In genomic region chr17:46044286-46044928, GRCh38 we compare ENCODE assay signal across 8 cellular contexts. TPM values are rescaled to one million over a fixed set of nuclear protein-coding genes. Genes with fewer than 3 reads are reported as not detected.
DNase-seq lines count a peak whose midpoint lies in the region; ATAC-seq, FAIRE-seq and TF ChIP-seq lines count a peak whose summit lies in the region.
"Had no signal": no experiment of that assay in that cellular context is flagged by ENCODE, and none has a peak within 500 bp of the region (broad histone marks: within the 10 kb centered on the region; RNA-seq: fewer than 3 reads in every experiment).

No MANE protein-coding gene starts in this region.

- no peak overlapping the region for H3K4me2 ChIP-seq in keratinocyte (ENCODE audit: control insufficient read depth, extremely low read depth, insufficient read depth, low read depth, low read length)

- peak overlapping the region; percentile 39 for H3K27ac ChIP-seq in keratinocyte (ENCODE audit: control insufficient read depth, insufficient read depth, low read length)

- H3K9ac ChIP-seq in keratinocyte (ENCODE audit: control insufficient read depth, extremely low read depth, insufficient read depth, low read length), result no peak overlapping the region

- FAIRE-seq in keratinocyte (lab: Jason Lieb, UNC), result peak; percentile 77

- no peak overlapping the region for H2AFZ ChIP-seq in keratinocyte (ENCODE audit: control insufficient read depth, low read length)

- peak; percentile 74 for TF ChIP-seq CTCF in GM12873 (IDR thresholded peaks at IDR 0.05; ENCODE audit: insufficient read depth, low read depth, low read length, missing control alignments)
- TF ChIP-seq CTCF in cardiac fibroblast (IDR thresholded peaks at IDR 0.05; ENCODE audit: low read depth, low read length), result peak; percentile 86
- TF ChIP-seq CTCF in keratinocyte (optimal IDR thresholded peaks at IDR 0.05 in 1 of 3, IDR thresholded peaks at IDR 0.05 in 1 of 3, conservative IDR thresholded peaks at IDR 0.05 in 1 of 3; ENCODE audit: extremely low read depth in 1 of 3, insufficient read depth in 2 of 3, low read length in 3 of 3), result peak; percentile 75 to 92 (median 75)

- no peak overlapping the region for H3K4me3 Mint-ChIP-seq in T-helper 17 cell

- H3K27ac Mint-ChIP-seq in T-helper 17 cell, result peak overlapping the region; percentile 81

- dilution Hi-C loops in keratinocyte (cut with MboI; ENCODE audit: extremely low pct_ligation_motif_present, low sequenced_read_pairs), result no loop called here

- H3K4me1 Mint-ChIP-seq in T-helper 17 cell, result peaks cover 16% of the 10 kb centered on the region

- peak; percentile 65 for ATAC-seq in T-helper 17 cell
- ATAC-seq in HG02763 (IDR thresholded peaks at IDR 0.05; ENCODE audit: unreplicated experiment), result no peak

- H3K9me1 ChIP-seq in keratinocyte (ENCODE audit: control insufficient read depth, extremely low read depth, insufficient read depth, low read length), result no peaks in the 10 kb centered on the region

- H3K36me3 ChIP-seq in keratinocyte (ENCODE audit: control insufficient read depth in 2 of 2, extremely low read depth in 1 of 2, insufficient read depth in 2 of 2, low read length in 2 of 2), result peaks cover 26 to 28% of the 10 kb centered on the region in 2 experiments

- no peaks in the 10 kb centered on the region for H3K27me3 ChIP-seq in keratinocyte (ENCODE audit: control insufficient read depth, extremely low read depth, insufficient read depth, low read length)

- H3K27me3 Mint-ChIP-seq in T-helper 17 cell, result no peaks in the 10 kb centered on the region

- peak; percentile 39 for DNase-seq in NCI-H146 treated with DMSO at 0.1 percent for 48 hours (lab: John Stamatoyannopoulos, UW; ENCODE audit: unreplicated experiment)
- peak in 1 of 3 donors; percentile 36 for DNase-seq in T-helper 17 cell
- peak; percentile 95 to 96 for DNase-seq in cardiac fibroblast (ENCODE audit: low read depth in 2 of 2)
- no peak for DNase-seq in keratinocyte (ENCODE audit: low read depth, low spot score)
- peak; percentile 58 for DNase-seq in stimulated activated CD4-positive, alpha-beta T cell treated with anti-CD3 and anti-CD28 coated beads, Interleukin-15, amount 100 ng/mL, for 24 hours

- H4K20me1 ChIP-seq in keratinocyte (ENCODE audit: control insufficient read depth, extremely low read depth, insufficient read depth, low read length), result no peaks in the 10 kb centered on the region

- no peaks in the 10 kb centered on the region for H3K79me2 ChIP-seq in keratinocyte (ENCODE audit: control insufficient read depth, insufficient read depth, low read length)

- peaks cover 2% of the 10 kb centered on the region for H3K36me3 Mint-ChIP-seq in T-helper 17 cell (ENCODE audit: low read depth)

- no peak overlapping the region for H3K4me3 ChIP-seq in cardiac fibroblast (replicated peaks in 1 of 2; ENCODE audit: low read depth in 2 of 2, low read length in 2 of 2)
- no peak overlapping the region for H3K4me3 ChIP-seq in keratinocyte (ENCODE audit: control insufficient read depth in 2 of 3, extremely low read depth in 1 of 3, insufficient read depth in 2 of 3, low read depth in 1 of 3, low read length in 3 of 3)

- H3K9me3 ChIP-seq in T-helper 17 cell (ENCODE audit: control insufficient read depth, low read length, poor library complexity, severe bottlenecking), result no peaks in the 10 kb centered on the region
- no peaks in the 10 kb centered on the region for H3K9me3 ChIP-seq in keratinocyte (ENCODE audit: control insufficient read depth, low read depth, low read length)

- no peaks in the 10 kb centered on the region for H3K4me1 ChIP-seq in keratinocyte (ENCODE audit: control insufficient read depth, extremely low read depth, insufficient read depth, low read length)

RNA-seq across cellular contexts. Expression of gene STH, which starts 45.4 kb away (rescaled TPM):
- not detected for total RNA-seq in T-helper 17 cell
- not detected in 3 replicates for polyA plus RNA-seq in keratinocyte
- polyA plus RNA-seq in keratinocyte (2011; ENCODE audit: low read depth), result not detected
- polyA plus RNA-seq in keratinocyte (2011; cell fraction: cytosol; rRNA removed), result not detected in 2 replicates
- polyA plus RNA-seq in keratinocyte (2011; cell fraction: nucleus; rRNA removed), result not detected in 2 replicates
- polyA plus RNA-seq in keratinocyte (2012; ENCODE audit: low replicate concordance), result not detected in 2 replicates
- not detected in 3 replicates for polyA minus RNA-seq in keratinocyte
- polyA minus RNA-seq in keratinocyte (2011; cell fraction: cytosol; rRNA and poly(A)+ RNA removed), result not detected
- not detected in 2 replicates for polyA minus RNA-seq in keratinocyte (2011; cell fraction: nucleus; rRNA and poly(A)+ RNA removed)
- total RNA-seq: mononuclear cell had no signal
